In genomic region chr15:90191795-90192494, GRCh38 we compare ENCODE assay signal across 7 cellular contexts. TPM values are rescaled to one million over a fixed set of nuclear protein-coding genes. Genes with fewer than 3 reads are reported as not detected.
DNase-seq lines count a peak whose midpoint lies in the region; ATAC-seq and TF ChIP-seq lines count a peak whose summit lies in the region.

No MANE protein-coding gene starts in this region.

- TF ChIP-seq POLR2A in erythroblast (IDR thresholded peaks at IDR 0.05; ENCODE audit: low read length) = peak; percentile 48

- H3K27me3 Mint-ChIP-seq in WTC11 (ENCODE audit: low read depth) (no peaks in the 10 kb centered on the region), natural killer cell (ENCODE audit: low read depth in 2 of 2) (no peaks in the 10 kb centered on the region)

- H3K4me1 Mint-ChIP-seq in WTC11 (peaks cover 17% of the 10 kb centered on the region), natural killer cell (peaks cover 17 to 26% of the 10 kb centered on the region in 2 donors)

- POLR2A ChIA-PET in WTC11 (lab: Charles Lee) = interaction anchor here (0.6 to 1.1 kb wide), 3 partner anchors 11 to 713 kb away, joined by 3 to 4 read pairs (median 3); no protein-coding TSS in a partner anchor

- intact Hi-C loops in natural killer cell (cut with micrococcal nuclease) = no loop called here

- ATAC-seq in GM18519 (IDR thresholded peaks at IDR 0.05; ENCODE audit: low FRiP score, unreplicated experiment) = peak; percentile 41
- peak; percentile 64 for ATAC-seq in HG02798 (IDR thresholded peaks at IDR 0.05; ENCODE audit: poor library complexity, unreplicated experiment)
- peak; percentile 26; the same call in 1 of the 2 replicates for ATAC-seq in WTC11
- peak; percentile 31 to 70 (median 66) for ATAC-seq in natural killer cell

- H3K4me3 Mint-ChIP-seq in WTC11 (no peak overlapping the region), natural killer cell (peak overlapping the region; percentile 35)

- H3K9me3 Mint-ChIP-seq in WTC11 (no peaks in the 10 kb centered on the region), natural killer cell (no peaks in the 10 kb centered on the region)

- no peak for TF ChIP-seq CTCF in WTC11 (IDR thresholded peaks at IDR 0.05)
- no peak for TF ChIP-seq CTCF in natural killer cell (IDR thresholded peaks at IDR 0.05)

- peak; percentile 94 for DNase-seq in NCI-H2029 (lab: John Stamatoyannopoulos, UW)
- no peak for DNase-seq in WTC11 (ENCODE audit: low spot score)
- peak; percentile 87 to 89 for DNase-seq in erythroblast (lab: John Stamatoyannopoulos, UW)
- DNase-seq in natural killer cell = no peak
- no peak for DNase-seq in SW 1271 (lab: John Stamatoyannopoulos, UW)

- CTCF ChIA-PET in WTC11 (lab: Charles Lee) = interaction anchor here (1.1 to 4.4 kb wide), 3 partner anchors 9 to 41 kb away, joined by 4 to 12 read pairs (median 9); partner anchors contain the start of genes CIB1, GDPGP1 and SEMA4B

- H3K36me3 Mint-ChIP-seq in WTC11 = 0 out of 2 replicates have a peak, but pooled peaks cover 3% of the 10 kb centered on the region
- H3K36me3 Mint-ChIP-seq in natural killer cell = no peaks in the 10 kb centered on the region

- no peak overlapping the region for H3K27ac Mint-ChIP-seq in WTC11
- peak overlapping the region; percentile 20 to 27 for H3K27ac Mint-ChIP-seq in natural killer cell

TF ChIP-seq in WTC11, 78 proteins besides CTCF, POLR2A, EP300 and RAD21:
- TF ChIP-seq MXD4 (CRISPR knock-in tag; IDR thresholded peaks at IDR 0.05; ENCODE audit: borderline replicate concordance) (no peak), TEAD4 (CRISPR knock-in tag; IDR thresholded peaks at IDR 0.05) (no peak), USF2 (CRISPR knock-in tag; IDR thresholded peaks at IDR 0.05) (no peak), USF1 (CRISPR knock-in tag; IDR thresholded peaks at IDR 0.05) (no peak), E2F4 (CRISPR knock-in tag; IDR thresholded peaks at IDR 0.05; ENCODE audit: borderline replicate concordance, low read depth) (no peak), ZNF396 (CRISPR knock-in tag; IDR thresholded peaks at IDR 0.05; ENCODE audit: borderline replicate concordance) (no peak), TCF7 (CRISPR knock-in tag; IDR thresholded peaks at IDR 0.05; ENCODE audit: low read depth) (no peak), SMAD3 (CRISPR knock-in tag; IDR thresholded peaks at IDR 0.05; ENCODE audit: borderline replicate concordance) (no peak), FOXP1 (CRISPR knock-in tag; IDR thresholded peaks at IDR 0.05; ENCODE audit: borderline replicate concordance) (no peak), ZBTB21 (CRISPR knock-in tag; IDR thresholded peaks at IDR 0.05; ENCODE audit: borderline replicate concordance) (no peak), TEAD1 (CRISPR knock-in tag; IDR thresholded peaks at IDR 0.05) (no peak), CREB1 (CRISPR knock-in tag; IDR thresholded peaks at IDR 0.05) (no peak), ZNF317 (CRISPR knock-in tag; IDR thresholded peaks at IDR 0.05; ENCODE audit: borderline replicate concordance, low read depth) (no peak), RELA (CRISPR knock-in tag; IDR thresholded peaks at IDR 0.05; ENCODE audit: borderline replicate concordance) (no peak), SMAD4 (CRISPR knock-in tag; IDR thresholded peaks at IDR 0.05) (no peak)
- TF ChIP-seq, protein P1, sequence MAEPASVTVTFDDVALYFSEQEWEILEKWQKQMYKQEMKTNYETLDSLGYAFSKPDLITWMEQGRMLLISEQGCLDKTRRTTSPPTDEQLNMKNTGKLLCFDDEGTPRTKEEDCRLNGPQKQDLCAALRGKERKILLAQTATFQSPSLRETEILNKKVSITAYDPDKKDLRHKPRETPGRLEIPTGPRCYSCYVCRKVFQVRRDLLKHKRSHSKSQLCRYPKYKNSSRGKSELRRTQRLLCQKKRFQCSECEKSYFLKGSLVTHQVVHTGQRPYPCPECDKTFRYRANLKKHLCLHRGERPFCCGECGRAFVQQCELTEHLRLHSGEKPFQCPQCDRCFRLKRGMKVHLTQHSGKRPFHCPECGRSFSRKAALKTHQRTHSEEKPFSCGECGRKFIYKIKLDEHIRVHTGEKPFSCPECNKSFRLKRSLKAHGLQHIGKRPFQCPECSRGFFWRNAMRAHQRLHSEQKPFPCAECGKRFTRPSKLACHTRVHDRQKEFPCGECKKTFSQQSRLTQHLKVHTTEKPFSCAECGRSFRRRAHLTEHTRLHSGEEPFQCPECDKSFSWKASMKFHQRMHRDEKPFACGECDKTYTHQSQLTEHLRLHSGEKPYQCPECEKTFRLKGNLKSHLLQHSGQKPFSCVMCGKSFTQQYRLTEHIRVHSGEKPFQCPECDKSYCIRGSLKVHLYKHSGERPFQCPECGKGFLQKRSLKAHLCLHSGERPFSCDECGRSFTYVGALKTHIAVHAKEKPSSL (CRISPR knock-in tag; conservative IDR thresholded peaks at IDR 0.05) = no peak
- TF ChIP-seq, protein P2, sequence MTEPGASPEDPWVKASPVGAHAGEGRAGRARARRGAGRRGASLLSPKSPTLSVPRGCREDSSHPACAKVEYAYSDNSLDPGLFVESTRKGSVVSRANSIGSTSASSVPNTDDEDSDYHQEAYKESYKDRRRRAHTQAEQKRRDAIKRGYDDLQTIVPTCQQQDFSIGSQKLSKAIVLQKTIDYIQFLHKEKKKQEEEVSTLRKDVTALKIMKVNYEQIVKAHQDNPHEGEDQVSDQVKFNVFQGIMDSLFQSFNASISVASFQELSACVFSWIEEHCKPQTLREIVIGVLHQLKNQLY (CRISPR knock-in tag; IDR thresholded peaks at IDR 0.05) = no peak

RNA-seq across cellular contexts. Expression of gene SEMA4B, which starts 9.2 kb away (rescaled TPM):
- total RNA-seq in WTC11 (2021) (50.1 to 53.3 TPM (median 50.2 TPM) in 3 replicates), natural killer cell (10 to 100 TPM; 13.1 to 28.1 (median 25.0) TPM)

RNA-seq across cellular contexts. Expression of gene CIB1, which starts 41.8 kb away (rescaled TPM):
- total RNA-seq in WTC11 (2021) (26.1 to 29.6 TPM (median 26.9 TPM) in 3 replicates), natural killer cell (100 to 1,000 TPM; 136 to 209 (median 154) TPM)

RNA-seq across cellular contexts. Expression of gene GDPGP1, which starts 42.1 kb away (rescaled TPM):
- total RNA-seq in WTC11 (2021) (2.6 to 6.7 TPM (median 5.3 TPM) in 3 replicates), natural killer cell (10 to 100 TPM in 1 of 3 donors, 1 to 10 TPM in 2; 7.8 to 11.1 (median 9.5) TPM)

RNA-seq across cellular contexts. Expression of gene TTLL13, which starts 57.4 kb away (rescaled TPM):
- total RNA-seq in WTC11 (2021) = 0.18 to 0.76 TPM (median 0.48 TPM) in 3 replicates
- total RNA-seq in natural killer cell = 1 to 10 TPM in 2 of 3 donors, under 1 TPM in 1; 0.18 to 2.2 (median 1.2) TPM

Comparison
In these comparisons a context has a peak if more than half of its experiments do, and no peak if none do; other contexts are left out.
1. DNase-seq: peak in NCI-H2029 (single experiment) and erythroblast (2 of 2); none in WTC11 (single experiment), natural killer cell (single experiment) and SW 1271 (0 of 2).
2. Peak in every context shown above with its lines, with median percentiles within 50 percentile points of each other: ATAC-seq.